In genomic region chr16:70656712-70657263, GRCh38 we compare ENCODE assay signal across 16 cellular contexts. TPM values are rescaled to one million over a fixed set of nuclear protein-coding genes. Genes with fewer than 3 reads are reported as not detected.
DNase-seq lines count a peak whose midpoint lies in the region; ATAC-seq, FAIRE-seq and TF ChIP-seq lines count a peak whose summit lies in the region.
"Had no signal": no experiment of that assay in that cellular context is flagged by ENCODE, and none has a peak within 500 bp of the region (broad histone marks: within the 10 kb centered on the region; RNA-seq: fewer than 3 reads in every experiment).

No MANE protein-coding gene starts in this region.

- POLR2A ChIA-PET in K562 (lab: Yijun Ruan, JAX), result interaction anchor here (0.6 kb wide), 1 partner anchor 8 kb away, joined by 3 read pairs; no protein-coding TSS in a partner anchor

- intact Hi-C loops in K562 (cut with micrococcal nuclease), result loop anchor here (10.0 kb wide), 1 partner anchor 132 kb away; the partner anchor contains the start of genes COG4 and SF3B3
- intact Hi-C loops in spleen (cut with DNase I; ENCODE audit: low total_unique reads), result loop anchor here (10.0 kb wide), 2 partner anchors 72 to 122 kb away; no protein-coding TSS in a partner anchor

- TF ChIP-seq RAD21 in K562 (CRISPR knock-in tag; conservative IDR thresholded peaks at IDR 0.05 in 1 of 2, IDR thresholded peaks at IDR 0.05 in 1 of 2), result peak in 1 of 2 experiments; percentile 24; a peak in 1 of 4 replicates
- peak; percentile 50 to 77 for TF ChIP-seq RAD21 in liver (IDR thresholded peaks at IDR 0.05)

- no peaks in the 10 kb centered on the region for H3K9me3 ChIP-seq in K562 (replicated peaks; ENCODE audit: control insufficient read depth, insufficient read depth, low read depth, low read length)
- H3K9me3 ChIP-seq in liver (ENCODE audit: control insufficient read depth in 4 of 4, low read length in 3 of 4), result no peaks in the 10 kb centered on the region
- H3K9me3 ChIP-seq in spleen, result no peaks in the 10 kb centered on the region

- H3K79me2 ChIP-seq in K562 (ENCODE audit: control insufficient read depth, insufficient read depth, low read length), result no peaks in the 10 kb centered on the region

- H3K27me3 ChIP-seq in K562 (ENCODE audit: control insufficient read depth in 2 of 2, insufficient read depth in 2 of 2, low read length in 2 of 2), result no peaks in the 10 kb centered on the region
- no peaks in the 10 kb centered on the region for H3K27me3 ChIP-seq in liver (ENCODE audit: control insufficient read depth in 4 of 4, insufficient read depth in 4 of 4, low read length in 3 of 4)
- no peaks in the 10 kb centered on the region for H3K27me3 ChIP-seq in spleen (replicated peaks in 1 of 7)

- CTCF ChIA-PET in K562 (lab: Yijun Ruan, JAX; ENCODE audit: low intra/inter-chr PET ratio), result no interaction called here

- H3K9me1 ChIP-seq in K562 (ENCODE audit: control insufficient read depth, insufficient read depth, low read length), result no peaks in the 10 kb centered on the region

- ATAC-seq in K562 (peak; percentile 7; the same call in 1 of the 3 replicates), HG03354 (IDR thresholded peaks at IDR 0.05; ENCODE audit: poor library complexity, severe bottlenecking, unreplicated experiment) (no peak)
- ATAC-seq: CD8-positive, alpha-beta T cell had no signal

- H4K20me1 ChIP-seq in K562 (replicated peaks; ENCODE audit: control insufficient read depth, insufficient read depth, low read length), result no peaks in the 10 kb centered on the region

- TF ChIP-seq EP300 in K562 (IDR thresholded peaks at IDR 0.05; ENCODE audit: low read length), result no peak

- H3K4me3 ChIP-seq in LNCaP clone FGC (ENCODE audit: low read depth, low read length) (no peak overlapping the region), K562 (no peak overlapping the region), liver (ENCODE audit: low read depth in 1 of 3, low read length in 3 of 3) (no peak overlapping the region), spleen (no peak overlapping the region)

- no peak overlapping the region for H3K4me2 ChIP-seq in K562 (ENCODE audit: insufficient read depth, low read length)

- in situ Hi-C loops in K562 (cut with MboI), result no loop called here
- in situ Hi-C loops in GM13977 (cut with MboI; ENCODE audit: low pct_unique_long_range_greater_than_20kb, low sequenced_read_pairs, unreplicated experiment), result no loop called here

- DNase-seq in LNCaP clone FGC (ENCODE audit: low read depth) (no peak), K562 (ENCODE audit: extremely low read depth in 1 of 4, low spot score in 3 of 4) (no peak), spleen (peak; percentile 75), GM13977 (ENCODE audit: low spot score) (no peak), MV-4-11 (lab: John Stamatoyannopoulos, UW) (no peak)
- DNase-seq: CD8-positive, alpha-beta T cell; DND-41; GDM1; GOT3; Karpas-422; NCI-H1436; NCI-H2081 treated with DMSO at 0.1 percent for 48 hours; NCI-H524 had no signal

- H3K9ac ChIP-seq in K562 (ENCODE audit: insufficient read depth in 1 of 2, low read depth in 2 of 2, low read length in 2 of 2) (peak overlapping the region in 1 of 2 experiments; percentile 56; a peak in 1 of 4 replicates), liver (ENCODE audit: low read depth in 1 of 2, low read length in 2 of 2) (no peak overlapping the region)

- 35% methylated on average over 14 of the region's 22 CpGs for WGBS in K562 (ENCODE audit: insufficient coverage, low coverage, missing lambda C conversion rate)
- WGBS in liver, result 59% methylated on average over 22 of the region's 22 CpGs
- WGBS in spleen, 5 donors, result 76 to 89% (median 79%) methylated on average over 9 to 22 of the region's 22 CpGs

- TF ChIP-seq CTCF in LNCaP clone FGC (IDR thresholded peaks at IDR 0.05; ENCODE audit: control insufficient read depth, extremely low read depth, insufficient read depth) (peak; percentile 21; the same call in 1 of the 2 replicates), K562 (IDR thresholded peaks at IDR 0.05 in 2 of 3, conservative IDR thresholded peaks at IDR 0.05 in 1 of 3; ENCODE audit: insufficient read depth in 2 of 3, low read depth in 1 of 3, low read length in 3 of 3) (peak in 2 of 3 experiments; percentile 12 to 19; a peak in 2 of 6 replicates), liver (IDR thresholded peaks at IDR 0.05; ENCODE audit: low read depth, low read length, missing input control) (no peak), spleen (IDR thresholded peaks at IDR 0.05 in 8 of 11, conservative IDR thresholded peaks at IDR 0.05 in 3 of 11) (no peak), GM13977 (IDR thresholded peaks at IDR 0.05; ENCODE audit: extremely low read depth, insufficient read depth, missing control alignments) (no peak)

- H3K27ac ChIP-seq in K562 (ENCODE audit: extremely low read depth, low read depth, low read length) (no peak overlapping the region), liver (ENCODE audit: low read depth in 1 of 2, low read length in 2 of 2) (no peak overlapping the region), spleen (peak overlapping the region in 1 of 8 donors; percentile 11)
- H3K27ac ChIP-seq: RWPE1 had no signal

- H3K36me3 ChIP-seq in K562 (ENCODE audit: control insufficient read depth, insufficient read depth, low read length) (no peaks in the 10 kb centered on the region), liver (ENCODE audit: control insufficient read depth in 4 of 4, insufficient read depth in 3 of 4, low read depth in 1 of 4, low read length in 3 of 4) (no peaks in the 10 kb centered on the region), spleen (peaks cover 0 to 63% (median 9%) of the 10 kb centered on the region in 6 donors)

- BruUV-seq in K562 (replicated peaks; lab: Mats Ljungman, UMichigan), result no TSS peak

- H3K4me1 ChIP-seq in K562 (replicated peaks in 1 of 2; ENCODE audit: control insufficient read depth in 2 of 2, insufficient read depth in 2 of 2, low read length in 2 of 2) (peaks cover 6 to 37% of the 10 kb centered on the region in 2 experiments), liver (ENCODE audit: control insufficient read depth in 4 of 4, insufficient read depth in 4 of 4, low read length in 3 of 4) (peaks cover 0 to 7% (median 3%) of the 10 kb centered on the region in 4 donors), spleen (peaks cover 0 to 38% (median 16%) of the 10 kb centered on the region in 6 donors)

- no peak for FAIRE-seq in K562 (lab: Jason Lieb, UNC)

- TF ChIP-seq POLR2A in K562 (conservative IDR thresholded peaks at IDR 0.05), result no peak
- no peak for TF ChIP-seq POLR2A in spleen (IDR thresholded peaks at IDR 0.05)

- peak overlapping the region; percentile 7; the same call in 1 of the 2 replicates for H2AFZ ChIP-seq in K562 (ENCODE audit: low read depth, low read length)

TF ChIP-seq in liver, 16 proteins besides CTCF, POLR2A, EP300 and RAD21:
- TF ChIP-seq RXRA (IDR thresholded peaks at IDR 0.05), result peak in 1 of 2 donors; percentile 25
- no peak for TF ChIP-seq SP1 (IDR thresholded peaks at IDR 0.05)

RNA-seq across cellular contexts. Expression of gene IL34, which starts 10.4 kb away (rescaled TPM):
- total RNA-seq in K562 (2011; cell fraction: chromatin; rRNA removed; ENCODE audit: low replicate concordance), result 0.44 TPM in 1 of 2 replicates, not detected in the other
- total RNA-seq in K562 (2011; cell fraction: nucleolus; rRNA removed), result not detected in 2 replicates
- not detected in 2 replicates for total RNA-seq in K562 (2011; cell fraction: nucleoplasm; rRNA removed)
- total RNA-seq in K562 (2014; rRNA removed), result 0.20 TPM in 1 of 2 replicates, not detected in the other
- total RNA-seq in K562 (2014; rRNA removed; fragmentation: Illumina TruSeq; extraction: Trizol), result not detected in 2 replicates
- total RNA-seq in K562 (2015; rRNA removed; fragmentation: Illumina TruSeq; extraction: Trizol), result 0.18 TPM in 1 of 2 replicates, not detected in the other
- 0.25 TPM in 1 of 2 replicates, not detected in the other for total RNA-seq in K562 (2021)
- 0.10 TPM in 1 of 2 replicates, not detected in the other for polyA plus RNA-seq in K562 (2011; rRNA removed)
- 0.16 and 0.49 TPM in 2 replicates for polyA plus RNA-seq in K562 (2011; cell fraction: cytosol; rRNA removed)
- 0.20 and 0.32 TPM in 2 replicates for polyA plus RNA-seq in K562 (2011; cell fraction: nucleus; rRNA removed)
- 0.39 and 0.44 TPM in 2 replicates for polyA plus RNA-seq in K562 (2012)
- 0.58 TPM in 1 of 2 replicates, not detected in the other for polyA plus RNA-seq in K562 (2014; fragmentation: Illumina TruSeq; extraction: Trizol)
- not detected for polyA plus RNA-seq in K562 (2014; fragmentation: Nextera tagmentation; extraction: Ambion mirVana)
- polyA plus RNA-seq in K562 (2014; rRNA removed), result 0.07 and 0.18 TPM in 2 replicates
- polyA minus RNA-seq in K562 (2011; rRNA and poly(A)+ RNA removed), result not detected in 2 replicates
- not detected in 2 replicates for polyA minus RNA-seq in K562 (2011; cell fraction: cytosol; rRNA and poly(A)+ RNA removed)
- polyA minus RNA-seq in K562 (2011; cell fraction: nucleus; rRNA and poly(A)+ RNA removed), result not detected in 2 replicates
- total RNA-seq in liver, result under 1 TPM; 0.25 to 0.93 TPM
- polyA plus RNA-seq in liver, result under 1 TPM; 0.40 to 0.43 TPM
- 100 to 1,000 TPM in 5 of 7 donors, 10 to 100 TPM in 2; 48.2 to 258 (median 197) TPM for total RNA-seq in spleen
- polyA plus RNA-seq in spleen, result 10 to 100 TPM; 20.3 to 82.3 (median 21.3) TPM

RNA-seq across cellular contexts. Expression of gene MTSS2, which starts 29.1 kb away (rescaled TPM):
- total RNA-seq in K562 (2011; cell fraction: chromatin; rRNA removed; ENCODE audit: low replicate concordance), result 15.0 and 50.2 TPM in 2 replicates
- total RNA-seq in K562 (2011; cell fraction: nucleolus; rRNA removed), result 41.7 and 44.2 TPM in 2 replicates
- 20.2 and 24.3 TPM in 2 replicates for total RNA-seq in K562 (2011; cell fraction: nucleoplasm; rRNA removed)
- total RNA-seq in K562 (2014; rRNA removed) (15.4 and 22.4 TPM in 2 replicates), K562 (2014; rRNA removed; fragmentation: Illumina TruSeq; extraction: Trizol) (4.8 and 9.1 TPM in 2 replicates), K562 (2015; rRNA removed; fragmentation: Illumina TruSeq; extraction: Trizol) (20.6 and 24.2 TPM in 2 replicates), K562 (2021) (51.2 and 60.3 TPM in 2 replicates), liver (10 to 100 TPM; 26.7 to 45.1 TPM), spleen (100 to 1,000 TPM in 3 of 7 donors, 10 to 100 TPM in 4; 40.6 to 116 (median 94.6) TPM)
- polyA plus RNA-seq in K562 (2011; rRNA removed) (16.9 and 21.5 TPM in 2 replicates), K562 (2014; fragmentation: Illumina TruSeq; extraction: Trizol) (36.2 and 45.7 TPM in 2 replicates), K562 (2014; fragmentation: Nextera tagmentation; extraction: Ambion mirVana) (under 1 TPM; 0.11 to 0.32 TPM), K562 (2014; rRNA removed) (31.1 and 46.9 TPM in 2 replicates), liver (10 to 100 TPM in 1 of 2 donors, 1 to 10 TPM in 1; 3.8 to 95.7 TPM), spleen (10 to 100 TPM in 2 of 3 donors, 1 to 10 TPM in 1; 9.0 to 66.7 (median 12.2) TPM)
- polyA plus RNA-seq in K562 (2011; cell fraction: cytosol; rRNA removed), result 13.3 and 40.6 TPM in 2 replicates
- polyA plus RNA-seq in K562 (2011; cell fraction: nucleus; rRNA removed), result 40.9 and 91.6 TPM in 2 replicates
- polyA plus RNA-seq in K562 (2012), result 55.8 and 57.7 TPM in 2 replicates
- 6.7 and 12.5 TPM in 2 replicates for polyA minus RNA-seq in K562 (2011; rRNA and poly(A)+ RNA removed)
- polyA minus RNA-seq in K562 (2011; cell fraction: cytosol; rRNA and poly(A)+ RNA removed), result 27.2 and 41.8 TPM in 2 replicates
- polyA minus RNA-seq in K562 (2011; cell fraction: nucleus; rRNA and poly(A)+ RNA removed), result 20.1 and 25.2 TPM in 2 replicates

Comparison
In these comparisons a context has a peak if more than half of its experiments do, and no peak if none do; other contexts are left out.
1. CTCF ChIP-seq: peak in LNCaP clone FGC (single experiment) and K562 (2 of 3); none in liver (single experiment), spleen (0 of 11) and GM13977 (single experiment).
2. RNA of gene IL34, which starts 10.4 kb away (total RNA-seq): 48.2 to 258 TPM in spleen; 0.25 to 0.93 TPM in liver and 0.18 to 0.44 TPM in K562; every median in the first group is over 10 times any median in the second.